8 cellular contexts compared by ENCODE assay signal in the genomic region with DNA sequence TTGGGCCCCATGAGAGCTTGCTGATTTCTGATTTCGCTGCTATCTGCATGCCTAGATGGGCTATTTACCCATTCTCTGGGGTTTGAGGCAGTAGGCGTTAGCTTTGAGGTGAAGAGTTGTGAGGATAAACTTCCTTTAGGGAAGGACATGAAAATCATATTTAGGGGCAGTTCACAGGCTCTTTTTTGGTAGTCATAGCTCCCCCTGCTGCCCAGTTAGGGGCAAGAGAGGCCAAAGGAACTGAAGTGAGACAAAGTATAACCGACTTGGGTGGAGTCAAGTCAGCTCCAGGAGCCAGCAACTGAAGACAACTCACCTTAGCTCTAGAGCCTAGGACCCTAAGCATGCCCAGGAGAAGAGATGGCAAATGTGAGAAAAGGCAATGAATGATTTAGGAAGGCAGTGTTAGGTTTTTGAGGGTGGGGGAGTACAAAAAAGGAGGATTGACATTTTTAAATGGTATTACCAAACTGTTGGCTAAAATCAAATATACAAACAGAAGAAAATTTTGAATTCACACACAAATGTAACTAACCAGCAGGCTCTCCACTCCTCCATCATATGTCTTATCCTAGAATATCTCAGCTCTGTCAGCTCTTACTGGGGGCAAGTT.
DNase-seq lines count a peak whose midpoint lies in the region; ATAC-seq, FAIRE-seq and TF ChIP-seq lines count a peak whose summit lies in the region.

No MANE protein-coding gene starts in this region.

- H3K9me3 ChIP-seq in gastroesophageal sphincter (no peaks in the 10 kb centered on the region), parathyroid adenoma (ENCODE audit: control insufficient read depth, low read length) (no peaks in the 10 kb centered on the region)

- peak; percentile 58 to 84 (median 62) for TF ChIP-seq CTCF in gastroesophageal sphincter (IDR thresholded peaks at IDR 0.05)
- peak; percentile 39 for TF ChIP-seq CTCF in parathyroid adenoma (IDR thresholded peaks at IDR 0.05)

- 28 to 42% methylated on average over 2 to 3 of the region's 3 CpGs for WGBS in gastroesophageal sphincter (ENCODE audit: low coverage in 1 of 2), 2 donors

- TF ChIP-seq POLR2A in gastroesophageal sphincter (IDR thresholded peaks at IDR 0.05) = no peak

- TF ChIP-seq EP300 in gastroesophageal sphincter (IDR thresholded peaks at IDR 0.05) = no peak

- FAIRE-seq in urothelium cell line (lab: Jason Lieb, UNC) = no peak

- no peaks in the 10 kb centered on the region for H3K27me3 ChIP-seq in gastroesophageal sphincter
- H3K27me3 ChIP-seq in parathyroid adenoma (ENCODE audit: control insufficient read depth, insufficient read depth, low read length) = no peaks in the 10 kb centered on the region

- no peak overlapping the region for H3K4me2 ChIP-seq in parathyroid adenoma (ENCODE audit: low read length)

- H2AFZ ChIP-seq in parathyroid adenoma = no peak overlapping the region

- H3K36me3 ChIP-seq in gastroesophageal sphincter = no peaks in the 10 kb centered on the region
- no peaks in the 10 kb centered on the region for H3K36me3 ChIP-seq in parathyroid adenoma (ENCODE audit: control insufficient read depth, insufficient read depth, low read length)

- no peak overlapping the region for H3K4me3 ChIP-seq in gastroesophageal sphincter
- H3K4me3 ChIP-seq in parathyroid adenoma (ENCODE audit: low read depth, low read length) = no peak overlapping the region

- DNase-seq in DMS153 (lab: John Stamatoyannopoulos, UW) (peak; percentile 38), LHCN-M2 (ENCODE audit: low read depth) (peak; percentile 68), RPMI7951 (ENCODE audit: low read depth) (peak; percentile 65), urothelium cell line (ENCODE audit: low spot score) (peak; percentile 42)
- DNase-seq in activated T-helper 9 cell treated with anti-CD3 and anti-CD28 coated beads, Interleukin-2, amount 50 U/mL, for 16 hours (ENCODE audit: low read depth) = peak; percentile 32

- peaks cover 3 to 37% (median 4%) of the 10 kb centered on the region in 3 donors for H3K4me1 ChIP-seq in gastroesophageal sphincter
- H3K4me1 ChIP-seq in parathyroid adenoma = no peaks in the 10 kb centered on the region

- H3K27ac ChIP-seq in gastroesophageal sphincter = no peak overlapping the region
- H3K27ac ChIP-seq in parathyroid adenoma = no peak overlapping the region

- no peak overlapping the region for H3K9ac ChIP-seq in parathyroid adenoma

- no peaks in the 10 kb centered on the region for H3K79me2 ChIP-seq in parathyroid adenoma

- peak; percentile 78 for ATAC-seq in GM21526 (IDR thresholded peaks at IDR 0.05; ENCODE audit: low FRiP score, unreplicated experiment)
- peak; percentile 74 for ATAC-seq in gastroesophageal sphincter
